ENCODE assay signal across 10 cellular contexts in the genomic region with DNA sequence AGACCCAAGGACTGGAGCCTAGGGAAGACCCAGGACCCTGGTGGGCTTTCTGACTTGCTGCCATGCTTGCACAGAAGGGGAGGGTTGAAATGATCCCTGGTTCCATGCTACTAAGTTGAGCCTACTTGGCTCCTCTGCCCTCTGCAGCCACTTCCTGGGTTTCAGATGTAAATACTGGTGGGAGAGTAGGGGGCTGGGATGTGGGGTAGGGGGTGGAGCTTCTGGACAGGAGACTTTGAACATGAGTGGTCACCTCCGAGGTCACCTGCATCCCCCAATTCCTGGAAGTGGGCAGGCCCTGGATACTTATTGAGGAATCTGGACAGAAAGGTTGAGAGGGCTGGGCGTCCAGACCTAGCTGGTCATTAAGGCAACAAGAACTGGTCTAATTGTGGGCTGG. TPM values are rescaled to one million over a fixed set of nuclear protein-coding genes. Genes with fewer than 3 reads are reported as not detected.
DNase-seq lines count a peak whose midpoint lies in the region; ATAC-seq and TF ChIP-seq lines count a peak whose summit lies in the region.
"Had no signal": no experiment of that assay in that cellular context is flagged by ENCODE, and none has a peak within 500 bp of the region (broad histone marks: within the 10 kb centered on the region; RNA-seq: fewer than 3 reads in every experiment).

No MANE protein-coding gene starts in this region.

- H3K4me3 Mint-ChIP-seq in WTC11 = peak overlapping the region; percentile 66; the same call in 1 of the 2 replicates

- WGBS in mesenchymal stem cell = 50% methylated on average over 1 of the region's 2 CpGs
- 67% methylated on average over 2 of the region's 2 CpGs for WGBS in mammary epithelial cell (ENCODE audit: low coverage, missing lambda C conversion rate)

- H3K27me3 ChIP-seq in left ventricle myocardium inferior (ENCODE audit: low read depth) (no peaks in the 10 kb centered on the region), mesenchymal stem cell (ENCODE audit: control insufficient read depth in 1 of 2, insufficient read depth in 1 of 2, low read length in 2 of 2) (peaks cover 2 to 4% of the 10 kb centered on the region in 2 experiments), vagina (no peaks in the 10 kb centered on the region), mammary epithelial cell (ENCODE audit: insufficient read depth, low read length) (no peaks in the 10 kb centered on the region)
- H3K27me3 ChIP-seq: tibial nerve had no signal

- peaks cover 11% of the 10 kb centered on the region; the same call in 1 of the 2 replicates for H3K27me3 Mint-ChIP-seq in WTC11 (ENCODE audit: low read depth)

- intact Hi-C loops in Right ventricle myocardium inferior (cut with DNase I) = loop anchor here (5.0 to 10.0 kb wide), 4 partner anchors 44 to 854 kb away; no protein-coding TSS in a partner anchor
- intact Hi-C loops in left ventricle myocardium inferior (cut with micrococcal nuclease) = loop anchor here (5.0 to 10.0 kb wide), 2 partner anchors 81 to 126 kb away; no protein-coding TSS in a partner anchor
- intact Hi-C loops in vagina (cut with DNase I) = loop anchor here (5.0 kb wide), 2 partner anchors 126 to 764 kb away; no protein-coding TSS in a partner anchor
- intact Hi-C loops in mammary epithelial cell (cut with micrococcal nuclease) = loop anchor here (5.0 kb wide), 3 partner anchors 204 to 854 kb away; no protein-coding TSS in a partner anchor

- peak overlapping the region; percentile 89 for H3K9ac ChIP-seq in mesenchymal stem cell (ENCODE audit: low read length)
- no peak overlapping the region for H3K9ac ChIP-seq in mammary epithelial cell (ENCODE audit: insufficient read depth, low read length)

- peaks cover 15% of the 10 kb centered on the region for H3K4me1 Mint-ChIP-seq in WTC11

- H3K79me1 ChIP-seq in mesenchymal stem cell (replicated peaks; ENCODE audit: low read length, poor library complexity, severe bottlenecking) = peaks cover 8% of the 10 kb centered on the region

- H3K27ac Mint-ChIP-seq in WTC11 = no peak overlapping the region

- H3K14ac ChIP-seq in mesenchymal stem cell (ENCODE audit: low read length in 2 of 2) = no peak overlapping the region

- no peak overlapping the region for H2AK5ac ChIP-seq in mesenchymal stem cell (ENCODE audit: low read length, severe bottlenecking)

- H2BK5ac ChIP-seq in mesenchymal stem cell (ENCODE audit: low read depth, low read length, poor library complexity, severe bottlenecking) = no peak overlapping the region

- in situ Hi-C loops in mammary epithelial cell (cut with MboI; ENCODE audit: low sequenced_read_pairs in 2 of 2) = loop anchor here in 1 of 2 donors (25.0 kb wide), 1 partner anchor 404 kb away; no protein-coding TSS in a partner anchor

- H4K8ac ChIP-seq in mesenchymal stem cell (ENCODE audit: low read length) = no peak overlapping the region

- peaks cover 18% of the 10 kb centered on the region for H3K79me2 ChIP-seq in mammary epithelial cell (ENCODE audit: insufficient read depth, low read length)

- H3K9me3 ChIP-seq in left ventricle myocardium inferior (replicated peaks) (no peaks in the 10 kb centered on the region), mesenchymal stem cell (ENCODE audit: control insufficient read depth, low read length) (no peaks in the 10 kb centered on the region), vagina (no peaks in the 10 kb centered on the region), mammary epithelial cell (replicated peaks; ENCODE audit: insufficient read depth, low read length) (no peaks in the 10 kb centered on the region)
- H3K9me3 ChIP-seq: tibial nerve had no signal

- H3K36me3 ChIP-seq in left ventricle myocardium inferior (no peaks in the 10 kb centered on the region), mesenchymal stem cell (ENCODE audit: control insufficient read depth in 1 of 2, insufficient read depth in 2 of 2, low read depth in 1 of 2, low read length in 2 of 2) (peaks cover 0 to 3% of the 10 kb centered on the region in 2 experiments), vagina (no peaks in the 10 kb centered on the region), mammary epithelial cell (ENCODE audit: insufficient read depth, low read length) (no peaks in the 10 kb centered on the region)
- H3K36me3 ChIP-seq: tibial nerve had no signal

- peak overlapping the region in 1 of 2 experiments; percentile 63 for H3K4ac ChIP-seq in mesenchymal stem cell (ENCODE audit: low read depth in 1 of 2, low read length in 2 of 2)

- H3K23ac ChIP-seq in mesenchymal stem cell (ENCODE audit: low read length in 2 of 2) = no peak overlapping the region

- H3K27ac ChIP-seq in left ventricle myocardium inferior (replicated peaks) = no peak overlapping the region
- no peak overlapping the region for H3K27ac ChIP-seq in mesenchymal stem cell (ENCODE audit: low read length, poor library complexity, severe bottlenecking)
- peak overlapping the region; percentile 97 for H3K27ac ChIP-seq in vagina
- no peak overlapping the region for H3K27ac ChIP-seq in mammary epithelial cell (ENCODE audit: insufficient read depth, low read depth, low read length)

- DNase-seq in Right ventricle myocardium inferior (ENCODE audit: missing footprints) (peak; percentile 15), left ventricle myocardium inferior (no peak), WTC11 (ENCODE audit: low spot score) (no peak), mesenchymal stem cell (no peak), vagina (ENCODE audit: extremely low spot score in 2 of 2) (no peak), NCI-H2107 (lab: John Stamatoyannopoulos, UW) (no peak), mammary epithelial cell (no peak), germinal center (ENCODE audit: low spot score) (no peak)
- DNase-seq: stimulated activated CD4-positive, alpha-beta T cell treated with anti-CD3 and anti-CD28 coated beads, Interleukin-2, amount 100 ng/mL, for 24 hours had no signal

- no peak overlapping the region for H3K18ac ChIP-seq in mesenchymal stem cell (ENCODE audit: low read depth in 1 of 2, low read length in 2 of 2)

- H4K20me1 ChIP-seq in mammary epithelial cell (ENCODE audit: insufficient read depth, low read length) = no peaks in the 10 kb centered on the region

- CTCF ChIA-PET in WTC11 (lab: Charles Lee) (interaction anchor here (0.9 to 2.4 kb wide), 5 partner anchors 33 to 129 kb away, joined by 3 to 23 read pairs (median 5); no protein-coding TSS in a partner anchor), mammary epithelial cell (lab: Charles Lee; ENCODE audit: low non-redundant PET) (no interaction called here)

- H2BK12ac ChIP-seq in mesenchymal stem cell (ENCODE audit: low read length in 2 of 2) = no peak overlapping the region

- no TSS peak for BruUV-seq in mammary epithelial cell (replicated peaks; lab: Mats Ljungman, UMichigan)

- H4K91ac ChIP-seq in mesenchymal stem cell (ENCODE audit: low read length) = no peak overlapping the region

- TF ChIP-seq POLR2A in vagina (IDR thresholded peaks at IDR 0.05) = no peak

- dilution Hi-C loops in mammary epithelial cell (cut with HindIII; ENCODE audit: low sequenced_read_pairs) = no loop called here

- H2BK15ac ChIP-seq in mesenchymal stem cell (ENCODE audit: low read depth, poor library complexity, severe bottlenecking) = no peak overlapping the region

- no peak overlapping the region for H2AFZ ChIP-seq in mesenchymal stem cell (ENCODE audit: low read depth, low read length)
- no peak overlapping the region for H2AFZ ChIP-seq in mammary epithelial cell (ENCODE audit: low read depth, low read length)

- H2BK120ac ChIP-seq in mesenchymal stem cell (ENCODE audit: low read depth, low read length) = no peak overlapping the region

- H3K9me3 Mint-ChIP-seq in WTC11 = no peaks in the 10 kb centered on the region

- TF ChIP-seq CTCF in left ventricle myocardium inferior (IDR thresholded peaks at IDR 0.05; ENCODE audit: borderline replicate concordance) (no peak), WTC11 (IDR thresholded peaks at IDR 0.05) (no peak), vagina (IDR thresholded peaks at IDR 0.05) (no peak), mammary epithelial cell (conservative IDR thresholded peaks at IDR 0.05 in 1 of 2, IDR thresholded peaks at IDR 0.05 in 1 of 2; ENCODE audit: extremely low read depth in 1 of 2, insufficient read depth in 1 of 2, low read depth in 1 of 2, low read length in 2 of 2) (no peak)

- POLR2A ChIA-PET in WTC11 (lab: Charles Lee) = interaction anchor here (1.1 kb wide), 1 partner anchor 14 kb away, joined by 3 read pairs; no protein-coding TSS in a partner anchor

- no peak overlapping the region for H3K4me2 ChIP-seq in mesenchymal stem cell (ENCODE audit: low read length, poor library complexity, severe bottlenecking)
- H3K4me2 ChIP-seq in mammary epithelial cell (ENCODE audit: insufficient read depth, low read depth, low read length) = no peak overlapping the region

- H3K4me1 ChIP-seq in left ventricle myocardium inferior (peaks cover 36% of the 10 kb centered on the region), mesenchymal stem cell (ENCODE audit: control insufficient read depth, insufficient read depth, low read depth, low read length) (peaks cover 20% of the 10 kb centered on the region), vagina (peaks cover 10% of the 10 kb centered on the region), mammary epithelial cell (ENCODE audit: insufficient read depth, low read length) (peaks cover 10% of the 10 kb centered on the region)

- no peak overlapping the region for H3K4me3 ChIP-seq in left ventricle myocardium inferior
- H3K4me3 ChIP-seq in mesenchymal stem cell (ENCODE audit: insufficient read depth in 1 of 2, low read depth in 1 of 2, low read length in 2 of 2) = peak overlapping the region in 1 of 2 experiments; percentile 97
- no peak overlapping the region for H3K4me3 ChIP-seq in vagina
- H3K4me3 ChIP-seq in mammary epithelial cell (replicated peaks in 1 of 3; ENCODE audit: insufficient read depth in 1 of 3, low read depth in 2 of 3, low read length in 3 of 3) = no peak overlapping the region

- no peak for ATAC-seq in Right ventricle myocardium inferior
- ATAC-seq in WTC11 = no peak

- H3K36me3 Mint-ChIP-seq in WTC11 = no peaks in the 10 kb centered on the region

RNA-seq across cellular contexts. Expression of gene ZMIZ1, which starts 2.9 kb away (rescaled TPM):
- 48.8 TPM for total RNA-seq in Right ventricle myocardium inferior
- 55.9 TPM for total RNA-seq in left ventricle myocardium inferior
- total RNA-seq in WTC11 (2021) = 34.3 to 44.4 TPM (median 35.2 TPM) in 3 replicates
- polyA plus RNA-seq in mesenchymal stem cell (2013, experiment 1 of 2) = 36.4 TPM
- 35.8 TPM for polyA plus RNA-seq in mesenchymal stem cell (2013, experiment 2 of 2)
- total RNA-seq in vagina = 61.4 TPM
- total RNA-seq in mammary epithelial cell = 10 to 100 TPM; 22.3 to 25.0 TPM
- 5.9 TPM for polyA plus RNA-seq in mammary epithelial cell
- polyA minus RNA-seq in mammary epithelial cell = 16.3 TPM
